ENCODE assay signal across 8 cellular contexts in genomic region chr18:3593381-3593903, GRCh38.
A peak's percentile ranks its signal among the peaks of the same experiment; 100 is the strongest.
DNase-seq lines count a peak whose midpoint lies in the region; ATAC-seq and TF ChIP-seq lines count a peak whose summit lies in the region.

No MANE protein-coding gene starts in this region.

- peak; percentile 66 for DNase-seq in SIG-M5 treated with dmso at 0.1 percent for 504 hours (lab: John Stamatoyannopoulos, UW; ENCODE audit: unreplicated experiment)
- no peak for DNase-seq in SIG-M5 (lab: John Stamatoyannopoulos, UW)
- no peak for DNase-seq in T-helper 17 cell
- peak; percentile 91 for DNase-seq in epithelial cell of prostate (ENCODE audit: low read depth, low spot score)
- no peak for DNase-seq in D341Med (ENCODE audit: low spot score)
- no peak for DNase-seq in activated gamma-delta T cell treated with Interleukin-2 at 50 U/mL for 16 hours

- ATAC-seq in HG03565 (IDR thresholded peaks at IDR 0.05; ENCODE audit: unreplicated experiment) (peak; percentile 1), T-helper 17 cell (peak; percentile 10)

- peak overlapping the region; percentile 99 for H3K27ac ChIP-seq in epithelial cell of prostate

- H3K27me3 Mint-ChIP-seq in T-helper 17 cell (no peaks in the 10 kb centered on the region), nephron (ENCODE audit: low read depth) (no peaks in the 10 kb centered on the region)

- H3K4me3 Mint-ChIP-seq in T-helper 17 cell (peak overlapping the region; percentile 92), nephron (peak overlapping the region; percentile 81 to 95 (median 83))

- H3K9me3 ChIP-seq in T-helper 17 cell (ENCODE audit: control insufficient read depth, low read length, poor library complexity, severe bottlenecking) = no peaks in the 10 kb centered on the region

- no peak for TF ChIP-seq CTCF in nephron (IDR thresholded peaks at IDR 0.05; ENCODE audit: unreplicated experiment in 3 of 3)

- H3K27ac Mint-ChIP-seq in T-helper 17 cell = peak overlapping the region; percentile 99
- H3K27ac Mint-ChIP-seq in nephron = peak overlapping the region; percentile 96 to 98 (median 98)

- no peaks in the 10 kb centered on the region for H3K9me3 Mint-ChIP-seq in nephron

- H3K4me1 Mint-ChIP-seq in T-helper 17 cell (peaks cover 46% of the 10 kb centered on the region), nephron (peaks cover 63% of the 10 kb centered on the region)

- H3K36me3 Mint-ChIP-seq in T-helper 17 cell (ENCODE audit: low read depth) (peaks cover 2% of the 10 kb centered on the region), nephron (ENCODE audit: low read depth) (no peaks in the 10 kb centered on the region)

Comparison
In these comparisons a context has a peak if more than half of its experiments do, and no peak if none do; other contexts are left out.
1. DNase-seq: peak in SIG-M5 treated with dmso at 0.1 percent for 504 hours (single experiment) and epithelial cell of prostate (single experiment); none in SIG-M5 (single experiment), T-helper 17 cell (0 of 3), D341Med (single experiment) and activated gamma-delta T cell treated with Interleukin-2 at 50 U/mL for 16 hours (single experiment).